In the genomic region with DNA sequence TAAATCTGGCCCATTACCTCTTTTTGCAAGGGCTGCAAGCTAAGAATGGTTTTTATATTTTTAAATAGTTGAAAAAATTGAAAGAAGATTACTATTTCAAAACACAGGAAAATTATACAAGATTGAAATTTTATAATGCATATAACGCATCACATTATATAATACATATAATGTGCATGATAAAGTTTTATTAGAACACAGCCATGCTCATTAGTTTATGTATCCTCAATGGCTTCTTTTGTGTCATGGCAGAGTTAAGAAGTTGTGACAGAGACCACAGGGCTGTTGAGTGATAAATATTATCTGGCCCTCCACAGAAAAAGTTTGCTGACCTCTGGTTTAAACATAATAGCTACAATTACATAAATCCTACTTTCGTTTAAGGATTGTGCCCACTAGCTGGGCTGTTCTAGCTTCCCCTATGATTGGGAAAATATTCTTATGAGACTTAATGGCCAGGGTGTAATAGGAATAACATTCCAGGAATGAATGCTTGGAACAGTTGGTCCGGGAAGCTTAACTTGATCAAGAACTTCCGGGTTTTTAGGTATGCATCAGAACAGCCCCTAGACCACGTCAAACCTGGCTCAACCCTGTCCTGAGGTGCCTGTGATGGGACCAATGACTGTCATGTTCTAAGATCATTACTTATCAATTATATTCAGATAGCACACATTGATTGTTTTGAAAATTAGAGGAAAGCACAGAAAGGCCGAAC, we compare ENCODE assay signal across 19 cellular contexts.
A peak's percentile ranks its signal among the peaks of the same experiment; 100 is the strongest.
DNase-seq lines count a peak whose midpoint lies in the region; ATAC-seq and TF ChIP-seq lines count a peak whose summit lies in the region.
"Had no signal": no experiment of that assay in that cellular context is flagged by ENCODE, and none has a peak within 500 bp of the region (broad histone marks: within the 10 kb centered on the region; RNA-seq: fewer than 3 reads in every experiment).

No MANE protein-coding gene starts in this region.

- intact Hi-C loops in gastrocnemius medialis (cut with DNase I; ENCODE audit: low total_unique reads): no loop called here

- no peaks in the 10 kb centered on the region for H3K9me3 ChIP-seq in gastrocnemius medialis
- H3K9me3 ChIP-seq: BLaER1 treated with 17β-estradiol and CSF1 and Interleukin-3, amounts not matched to agents 10 nM and 100 nM; SK-N-SH had no signal

- H3K4me1 ChIP-seq in gastrocnemius medialis: peaks cover 0 to 5% of the 10 kb centered on the region in 2 donors

- peak; percentile 12 for DNase-seq in AG20443 (ENCODE audit: low spot score)
- peak; percentile 8 for DNase-seq in amniotic epithelial cell (ENCODE audit: low read depth)
- peak; percentile 29 for DNase-seq in islet precursor cell
- DNase-seq in gastrocnemius medialis: no peak
- no peak for DNase-seq in NCI-H524 (lab: John Stamatoyannopoulos, UW)
- DNase-seq: CD8-positive, alpha-beta T cell; DMS79; HCEC 1CT; KBM-7; NCI-H1694 treated with DMSO at 0.1 percent for 48 hours; NCI-H82; PC-3; RPMI8226; SHP77 treated with DMSO at 0.1 percent for 48 hours; SK-N-SH had no signal

- no peak for TF ChIP-seq POLR2A in gastrocnemius medialis (IDR thresholded peaks at IDR 0.05)

- H3K27ac ChIP-seq in gastrocnemius medialis: peak overlapping the region in 3 of 4 donors; percentile 4 to 53 (median 16)
- H3K27ac ChIP-seq: BLaER1 treated with 17β-estradiol and CSF1 and Interleukin-3, amounts not matched to agents 10 nM and 100 nM had no signal

- ATAC-seq in gastrocnemius medialis (no peak), GM18502 (IDR thresholded peaks at IDR 0.05; ENCODE audit: poor library complexity, unreplicated experiment) (no peak), GM18907 (IDR thresholded peaks at IDR 0.05; ENCODE audit: unreplicated experiment) (no peak)
- ATAC-seq: CD8-positive, alpha-beta T cell; GM23338; PC-3 had no signal

- in situ Hi-C loops in gastrocnemius medialis (cut with MboI; ENCODE audit: low sequenced_read_pairs in 4 of 4): loop anchor here in 1 of 4 donors (25.0 kb wide), 1 partner anchor 99 kb away; a partner anchor contains a TSS

- peaks cover 0 to 36% of the 10 kb centered on the region in 2 donors for H3K36me3 ChIP-seq in gastrocnemius medialis
- H3K36me3 ChIP-seq: BLaER1 treated with 17β-estradiol and CSF1 and Interleukin-3, amounts not matched to agents 10 nM and 100 nM had no signal

- no peak for TF ChIP-seq CTCF in gastrocnemius medialis (IDR thresholded peaks at IDR 0.05 in 4 of 5, conservative IDR thresholded peaks at IDR 0.05 in 1 of 5)

- H3K27me3 ChIP-seq in gastrocnemius medialis: no peaks in the 10 kb centered on the region
- H3K27me3 ChIP-seq: BLaER1 treated with 17β-estradiol and CSF1 and Interleukin-3, amounts not matched to agents 10 nM and 100 nM had no signal

- H3K4me3 ChIP-seq in gastrocnemius medialis: no peak overlapping the region
- H3K4me3 ChIP-seq: BLaER1 treated with 17β-estradiol and CSF1 and Interleukin-3, amounts not matched to agents 10 nM and 100 nM; GM23338 had no signal

Comparison
In these comparisons a context has a peak if more than half of its experiments do, and no peak if none do; other contexts are left out.
1. DNase-seq: peak in AG20443 (single experiment), amniotic epithelial cell (single experiment) and islet precursor cell (single experiment); none in gastrocnemius medialis (0 of 2) and NCI-H524 (0 of 2).